30 cellular contexts compared by ENCODE assay signal in the genomic region with DNA sequence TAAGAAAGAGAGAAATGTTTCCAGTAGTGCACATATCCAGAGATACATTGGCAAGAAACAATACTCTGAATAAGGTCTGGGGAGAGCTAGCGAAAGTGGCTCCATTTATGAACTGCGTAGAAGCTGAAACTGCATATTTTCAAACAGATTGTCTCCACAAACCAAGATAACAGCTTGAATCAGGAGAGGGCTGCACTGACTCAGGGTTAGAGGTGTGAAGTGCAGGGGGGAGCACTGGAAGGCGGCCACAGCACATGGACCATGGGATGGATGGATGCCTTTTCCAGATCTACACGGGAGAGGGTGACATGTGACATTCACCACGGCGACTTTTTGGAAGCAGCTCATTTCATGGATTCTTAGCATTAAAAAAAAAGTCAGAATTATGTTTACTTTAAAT.
"Had no signal": no experiment of that assay in that cellular context is flagged by ENCODE, and none has a peak within 500 bp of the region (broad histone marks: within the 10 kb centered on the region; RNA-seq: fewer than 3 reads in every experiment).

No MANE protein-coding gene starts in this region.

- ATAC-seq: activated CD4-positive, alpha-beta T cell treated with anti-CD3 and anti-CD28 coated beads for 36 hours; activated naive CD8-positive, alpha-beta T cell treated with anti-CD3 and anti-CD28 coated beads, Interleukin-2, amount 50 U/mL, for 24 hours; activated T-cell treated with anti-CD3 and anti-CD28 coated beads, Interleukin-2, amount 50 U/mL, for 4 hours; PC-3 had no signal

- H3K4me1 ChIP-seq: breast epithelium, Peyer's patch, SJSA1 had no signal

- H3K27ac Mint-ChIP-seq: activated CD4-positive, alpha-beta T cell treated with anti-CD3 and anti-CD28 coated beads for 36 hours; activated CD4-positive, alpha-beta T cell treated with anti-CD3 and anti-CD28 coated beads, Interleukin-2, amount 10 ng/mL, durations not matched to agents 7 days and 5 days; activated naive CD4-positive, alpha-beta T cell treated with anti-CD3 and anti-CD28 coated beads, Interleukin-2, amount 10 ng/mL, durations not matched to agents 7 days and 5 days; activated naive CD8-positive, alpha-beta T cell; activated naive CD8-positive, alpha-beta T cell treated with anti-CD3 and anti-CD28 coated beads, Interleukin-2, amount 50 U/mL, for 24 hours; T-helper 1 cell treated with Interleukin-12 subunit alpha and Interleukin-12 subunit beta and Interleukin-4 antibody, amounts not matched to agents 30 μg/mL and 1 μg/mL, for 36 hours; T-helper 2 cell treated with Interferon-gamma antibody and Interleukin-4, amounts not matched to agents 5 μg/mL and 100 μg/mL, for 36 hours had no signal

- H3K4me3 Mint-ChIP-seq: activated CD4-positive, alpha-beta T cell treated with anti-CD3 and anti-CD28 coated beads for 36 hours; activated CD4-positive, alpha-beta T cell treated with anti-CD3 and anti-CD28 coated beads, Interleukin-2, amount 10 ng/mL, durations not matched to agents 7 days and 5 days; activated naive CD4-positive, alpha-beta T cell treated with anti-CD3 and anti-CD28 coated beads, Interleukin-2, amount 10 ng/mL, durations not matched to agents 7 days and 5 days; activated naive CD8-positive, alpha-beta T cell; activated naive CD8-positive, alpha-beta T cell treated with anti-CD3 and anti-CD28 coated beads, Interleukin-2, amount 50 U/mL, for 24 hours; activated T-cell treated with anti-CD3 and anti-CD28 coated beads, Interleukin-2, amount 50 U/mL, for 4 hours; T-helper 1 cell treated with Interleukin-12 subunit alpha and Interleukin-12 subunit beta and Interleukin-4 antibody, amounts not matched to agents 30 μg/mL and 1 μg/mL, for 36 hours; T-helper 2 cell treated with Interferon-gamma antibody and Interleukin-4, amounts not matched to agents 5 μg/mL and 100 μg/mL, for 36 hours had no signal

- H3K27me3 Mint-ChIP-seq: activated CD4-positive, alpha-beta T cell treated with anti-CD3 and anti-CD28 coated beads for 36 hours; activated CD4-positive, alpha-beta T cell treated with anti-CD3 and anti-CD28 coated beads, Interleukin-2, amount 10 ng/mL, durations not matched to agents 7 days and 5 days; activated naive CD4-positive, alpha-beta T cell treated with anti-CD3 and anti-CD28 coated beads, Interleukin-2, amount 10 ng/mL, durations not matched to agents 7 days and 5 days; activated naive CD8-positive, alpha-beta T cell; activated naive CD8-positive, alpha-beta T cell treated with anti-CD3 and anti-CD28 coated beads, Interleukin-2, amount 50 U/mL, for 24 hours had no signal

- H3K4me3 ChIP-seq: breast epithelium, Peyer's patch, SJSA1 had no signal

- H3K9me3 ChIP-seq: Peyer's patch, SJSA1 had no signal

- H3K36me3 ChIP-seq: breast epithelium, Peyer's patch, SJSA1 had no signal

- H3K4me2 ChIP-seq: KMS-11 had no signal

- H3K27me3 ChIP-seq: breast epithelium, Peyer's patch, SJSA1 had no signal

- DNase-seq: activated CD4-positive, alpha-beta T cell treated with anti-CD3 and anti-CD28 coated beads for 36 hours; activated CD4-positive, alpha-beta T cell treated with anti-CD3 and anti-CD28 coated beads, Interleukin-2, amount 10 ng/mL, durations not matched to agents 7 days and 5 days; activated CD4-positive, alpha-beta T cell treated with anti-CD3 and anti-CD28 coated beads, Interleukin-2, amount 50 U/mL, for 48 hours; activated CD8-positive, alpha-beta memory T cell treated with anti-CD3 and anti-CD28 coated beads, Interleukin-2, amount 50 U/mL, for 4 hours; activated effector memory CD4-positive, alpha-beta T cell treated with Interleukin-2 at 50 U/mL for 16 hours; activated naive CD4-positive, alpha-beta T cell treated with anti-CD3 and anti-CD28 coated beads, Interleukin-2, amount 10 ng/mL, durations not matched to agents 7 days and 5 days; activated naive CD8-positive, alpha-beta T cell treated with anti-CD3 and anti-CD28 coated beads, Interleukin-2, amount 50 U/mL, for 24 hours; activated T-cell treated with anti-CD3 and anti-CD28 coated beads for 4 hours; activated T-cell treated with anti-CD3 and anti-CD28 coated beads, Interleukin-2, amount 50 U/mL, for 4 hours; amniotic stem cell; aorta; cerebellar nuclear complex; MM.1S; MV-4-11; NCI-H1092; NCI-H1436 treated with DMSO at 0.1 percent for 48 hours; NCI-H1694 treated with DMSO at 0.1 percent for 48 hours; NCI-H2029; NCI-H345; NCI-H524 treated with DMSO at 0.1 percent for 48 hours; PC-3; Peyer's patch; RPMI8226; SHP77 treated with DMSO at 0.1 percent for 48 hours had no signal

- H3K9ac ChIP-seq: KMS-11 had no signal

- H3K27ac ChIP-seq: breast epithelium, KMS-11, Peyer's patch, SJSA1 had no signal
